ENCODE assay signal across 1 cellular context in genomic region chr4:183407128-183407585, GRCh38.
A peak's percentile ranks its signal among the peaks of the same experiment; 100 is the strongest.
TF ChIP-seq lines count a peak whose summit lies in the region.

No MANE protein-coding gene starts in this region.

TF ChIP-seq in GM12878, 131 proteins besides CTCF, POLR2A, EP300 and RAD21 (continued from another document):
- no peak for TF ChIP-seq ZBTB40 (IDR thresholded peaks at IDR 0.05; ENCODE audit: borderline replicate concordance)
- TF ChIP-seq ZBED1 (IDR thresholded peaks at IDR 0.05; ENCODE audit: borderline replicate concordance) = no peak
- no peak for TF ChIP-seq BCLAF1 (IDR thresholded peaks at IDR 0.05)
- peak; percentile 38; the same call in 1 of the 2 replicates for TF ChIP-seq CREM (IDR thresholded peaks at IDR 0.05; ENCODE audit: low read depth)
- 0 out of 2 replicates have a peak, but pooled peaks have one; percentile 20 for TF ChIP-seq PAX5 (IDR thresholded peaks at IDR 0.05; ENCODE audit: borderline replicate concordance, low read depth, low read length)
- 0 out of 2 replicates have a peak, but pooled peaks have one; percentile 38 for TF ChIP-seq EED (IDR thresholded peaks at IDR 0.05; ENCODE audit: low read depth)
- TF ChIP-seq POU2F2 (IDR thresholded peaks at IDR 0.05; ENCODE audit: borderline replicate concordance, low read depth, low read length) = no peak
- TF ChIP-seq SMC3 (IDR thresholded peaks at IDR 0.05; ENCODE audit: borderline replicate concordance, low read length) = peak; percentile 45; the same call in 1 of the 2 replicates
- TF ChIP-seq CHD2 (IDR thresholded peaks at IDR 0.05; ENCODE audit: borderline replicate concordance, low read depth, low read length) = 0 out of 2 replicates have a peak, but pooled peaks have one; percentile 24
- TF ChIP-seq SMARCA5 (IDR thresholded peaks at IDR 0.05) = peak; percentile 69; the same call in 1 of the 2 replicates
- TF ChIP-seq RB1 (IDR thresholded peaks at IDR 0.05; ENCODE audit: borderline replicate concordance) = peak; percentile 52; the same call in 1 of the 2 replicates
- TF ChIP-seq MXI1 (IDR thresholded peaks at IDR 0.05; ENCODE audit: low read depth, low read length) = no peak
- TF ChIP-seq CBFB (IDR thresholded peaks at IDR 0.05; ENCODE audit: low read depth) = peak; percentile 77
